In genomic region chr1:161089251-161089924, GRCh38 we compare ENCODE assay signal across 15 cellular contexts. TPM values are rescaled to one million over a fixed set of nuclear protein-coding genes. Genes with fewer than 3 reads are reported as not detected.
DNase-seq lines count a peak whose midpoint lies in the region; ATAC-seq and TF ChIP-seq lines count a peak whose summit lies in the region.
"Had no signal": no experiment of that assay in that cellular context is flagged by ENCODE, and none has a peak within 500 bp of the region (broad histone marks: within the 10 kb centered on the region; RNA-seq: fewer than 3 reads in every experiment).

TSS of gene NECTIN4 (minus strand) at chr1:161089558. CDS start at chr1:161089296, 262 bp downstream.

- H3K4me3 Mint-ChIP-seq in naive thymus-derived CD8-positive, alpha-beta T cell, result peak within 1 kb of the TSS in 1 of 10 donors; percentile 6
- H3K4me3 Mint-ChIP-seq: activated CD4-positive, alpha-beta memory T cell treated with anti-CD3 and anti-CD28 coated beads, Interleukin-2, amount 10 ng/mL, durations not matched to agents 7 days and 5 days; activated naive CD4-positive, alpha-beta T cell treated with anti-CD3 and anti-CD28 coated beads, Interleukin-2, amount 10 ng/mL, durations not matched to agents 7 days and 5 days; stimulated activated naive CD8-positive, alpha-beta T cell treated with anti-CD3 and anti-CD28 coated beads, Interleukin-15, Interleukin-2, amounts not matched to agents 100 ng/mL and 50 ng/mL, for 24 hours had no signal

- peak within 1 kb of the TSS; percentile 61 for H3K4me3 ChIP-seq in LNCaP clone FGC (ENCODE audit: low read depth, low read length)

- H3K27me3 Mint-ChIP-seq in naive thymus-derived CD8-positive, alpha-beta T cell, result peaks cover 0 to 2% (median 0%) of the 10 kb centered on the region in 5 donors
- H3K27me3 Mint-ChIP-seq: CD4-positive, CD25-positive, alpha-beta regulatory T cell; stimulated activated naive CD8-positive, alpha-beta T cell treated with anti-CD3 and anti-CD28 coated beads, Interleukin-15, Interleukin-2, amounts not matched to agents 100 ng/mL and 50 ng/mL, for 24 hours had no signal

- CTCF ChIA-PET in GM10248 (lab: Yijun Ruan, JAX), result interaction anchor here (1.0 to 9.2 kb wide), 5 partner anchors 8 to 28 kb away, joined by 3 to 73 read pairs (median 7); partner anchors contain the start of genes ARHGAP30 and KLHDC9

- POLR2A ChIA-PET in naive thymus-derived CD8-positive, alpha-beta T cell (lab: Charles Lee), result interaction anchor here (0.6 to 2.0 kb wide), 2 partner anchors 39 to 44 kb away, joined by 4 to 6 read pairs; partner anchors contain the start of gene USF1
- POLR2A ChIA-PET in GM10248 (lab: Yijun Ruan, JAX), result no interaction called here

- peak within 1 kb of the TSS in 6 of 10 donors; percentile 4 to 82 (median 28) for H3K27ac Mint-ChIP-seq in naive thymus-derived CD8-positive, alpha-beta T cell
- H3K27ac Mint-ChIP-seq: activated CD4-positive, alpha-beta memory T cell treated with anti-CD3 and anti-CD28 coated beads, Interleukin-2, amount 10 ng/mL, durations not matched to agents 7 days and 5 days; activated naive CD4-positive, alpha-beta T cell treated with anti-CD3 and anti-CD28 coated beads, Interleukin-2, amount 10 ng/mL, durations not matched to agents 7 days and 5 days had no signal

- peaks cover 8 to 28% (median 23%) of the 10 kb centered on the region in 4 donors for H3K4me1 Mint-ChIP-seq in naive thymus-derived CD8-positive, alpha-beta T cell

- TF ChIP-seq CTCF in LNCaP clone FGC (IDR thresholded peaks at IDR 0.05; ENCODE audit: control insufficient read depth, extremely low read depth, insufficient read depth), result no peak
- TF ChIP-seq CTCF in GM10248 (IDR thresholded peaks at IDR 0.05; ENCODE audit: control extremely low read depth, extremely low read depth, low read depth, missing control alignments), result no peak

- H3K9me3 Mint-ChIP-seq in naive thymus-derived CD8-positive, alpha-beta T cell, result no peaks in the 10 kb centered on the region
- H3K9me3 Mint-ChIP-seq: activated CD4-positive, alpha-beta memory T cell treated with anti-CD3 and anti-CD28 coated beads, Interleukin-2, amount 10 ng/mL, durations not matched to agents 7 days and 5 days; activated naive CD4-positive, alpha-beta T cell treated with anti-CD3 and anti-CD28 coated beads, Interleukin-2, amount 10 ng/mL, durations not matched to agents 7 days and 5 days; CD4-positive, CD25-positive, alpha-beta regulatory T cell; stimulated activated naive CD8-positive, alpha-beta T cell treated with anti-CD3 and anti-CD28 coated beads, Interleukin-15, Interleukin-2, amounts not matched to agents 100 ng/mL and 50 ng/mL, for 24 hours had no signal

- H3K36me3 Mint-ChIP-seq in naive thymus-derived CD8-positive, alpha-beta T cell, result no peaks in the 10 kb centered on the region
- H3K36me3 Mint-ChIP-seq: activated naive CD4-positive, alpha-beta T cell treated with anti-CD3 and anti-CD28 coated beads, Interleukin-2, amount 10 ng/mL, durations not matched to agents 7 days and 5 days; CD4-positive, CD25-positive, alpha-beta regulatory T cell had no signal

- DNase-seq in CD1c-positive myeloid dendritic cell (ENCODE audit: extremely low spot score), result peak; percentile 56
- DNase-seq in LNCaP clone FGC (ENCODE audit: low read depth), result peak; percentile 63
- peak; percentile 85 for DNase-seq in epithelial cell of prostate (ENCODE audit: low read depth, low spot score)
- DNase-seq in naive thymus-derived CD8-positive, alpha-beta T cell, result no peak
- DNase-seq in GM10248 (ENCODE audit: extremely low spot score), result no peak
- no peak for DNase-seq in RPMI8226
- DNase-seq in UCSD-AML1 (lab: John Stamatoyannopoulos, UW; ENCODE audit: unreplicated experiment), result no peak
- DNase-seq: activated CD4-positive, alpha-beta memory T cell treated with anti-CD3 and anti-CD28 coated beads, Interleukin-2, amount 10 ng/mL, durations not matched to agents 7 days and 5 days; activated naive CD4-positive, alpha-beta T cell treated with anti-CD3 and anti-CD28 coated beads, Interleukin-2, amount 10 ng/mL, durations not matched to agents 7 days and 5 days; CD4-positive, CD25-positive, alpha-beta regulatory T cell; NCI-H524 treated with DMSO at 0.1 percent for 48 hours; nucleus accumbens; SW 1271 had no signal

- H3K27ac ChIP-seq in epithelial cell of prostate, result peak within 1 kb of the TSS; percentile 95

- ATAC-seq in naive thymus-derived CD8-positive, alpha-beta T cell, result no peak
- ATAC-seq in HG03095 (IDR thresholded peaks at IDR 0.05; ENCODE audit: unreplicated experiment), result no peak

RNA-seq across cellular contexts. Expression of gene NECTIN4, which starts in this region (rescaled TPM):
- total RNA-seq in naive thymus-derived CD8-positive, alpha-beta T cell, result not detected
- not detected for polyA plus RNA-seq in naive thymus-derived CD8-positive, alpha-beta T cell
- total RNA-seq: activated CD4-positive, alpha-beta memory T cell treated with anti-CD3 and anti-CD28 coated beads, Interleukin-2, amount 10 ng/mL, durations not matched to agents 7 days and 5 days; CD4-positive, CD25-positive, alpha-beta regulatory T cell had no signal

Comparison
In these comparisons a context has a peak if more than half of its experiments do, and no peak if none do; other contexts are left out.
1. DNase-seq: peak in CD1c-positive myeloid dendritic cell (single experiment), LNCaP clone FGC (single experiment) and epithelial cell of prostate (single experiment); none in naive thymus-derived CD8-positive, alpha-beta T cell (0 of 10), GM10248 (single experiment), RPMI8226 (single experiment) and UCSD-AML1 (single experiment).